ENCODE assay signal across 1 cellular context in the genomic region with DNA sequence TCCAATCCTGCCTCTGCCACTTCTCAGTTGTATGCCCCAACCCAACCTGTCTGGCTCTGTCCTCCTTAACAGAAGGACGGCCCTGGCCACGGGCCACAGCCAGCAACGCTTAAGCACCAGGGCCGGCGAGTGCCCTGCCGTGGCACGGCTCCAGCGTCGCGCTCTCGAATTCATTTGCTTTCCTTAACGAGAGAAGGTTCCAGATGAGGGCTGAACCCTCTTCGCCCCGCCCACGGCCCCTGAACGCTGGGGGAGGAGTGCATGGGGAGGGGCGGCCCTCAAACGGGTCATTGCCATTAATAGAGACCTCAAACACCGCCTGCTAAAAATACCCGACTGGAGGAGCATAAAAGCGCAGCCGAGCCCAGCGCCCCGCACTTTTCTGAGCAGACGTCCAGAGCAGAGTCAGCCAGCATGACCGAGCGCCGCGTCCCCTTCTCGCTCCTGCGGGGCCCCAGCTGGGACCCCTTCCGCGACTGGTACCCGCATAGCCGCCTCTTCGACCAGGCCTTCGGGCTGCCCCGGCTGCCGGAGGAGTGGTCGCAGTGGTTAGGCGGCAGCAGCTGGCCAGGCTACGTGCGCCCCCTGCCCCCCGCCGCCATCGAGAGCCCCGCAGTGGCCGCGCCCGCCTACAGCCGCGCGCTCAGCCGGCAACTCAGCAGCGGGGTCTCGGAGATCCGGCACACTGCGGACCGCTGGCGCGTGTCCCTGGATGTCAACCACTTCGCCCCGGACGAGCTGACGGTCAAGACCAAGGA.
TF ChIP-seq lines count a peak whose summit lies in the region.

HSPB1 (plus strand) TSS at position 375 of the 758 bp plus-strand sequence; CDS start at position 415, 40 bp downstream.

TF ChIP-seq in HepG2, 621 proteins besides CTCF, POLR2A, EP300 and RAD21 (continued from another document and continues in another):
- peak; percentile 56; the same call in 1 of the 2 replicates for TF ChIP-seq ZBTB20 (CRISPR knock-in tag; IDR thresholded peaks at IDR 0.05; ENCODE audit: borderline replicate concordance, low read depth)
- TF ChIP-seq SOX13 (IDR thresholded peaks at IDR 0.05) = no peak
- TF ChIP-seq SOX13 (CRISPR knock-in tag; conservative IDR thresholded peaks at IDR 0.05 in 1 of 2, IDR thresholded peaks at IDR 0.05 in 1 of 2) = peak in 1 of 2 experiments; percentile 28; a peak in 1 of 4 replicates
- TF ChIP-seq, protein P1, sequence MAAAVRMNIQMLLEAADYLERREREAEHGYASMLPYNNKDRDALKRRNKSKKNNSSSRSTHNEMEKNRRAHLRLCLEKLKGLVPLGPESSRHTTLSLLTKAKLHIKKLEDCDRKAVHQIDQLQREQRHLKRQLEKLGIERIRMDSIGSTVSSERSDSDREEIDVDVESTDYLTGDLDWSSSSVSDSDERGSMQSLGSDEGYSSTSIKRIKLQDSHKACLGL (CRISPR knock-in tag; IDR thresholded peaks at IDR 0.05) = 0 out of 2 replicates have a peak, but pooled peaks have one; percentile 29
- TF ChIP-seq, protein P2, sequence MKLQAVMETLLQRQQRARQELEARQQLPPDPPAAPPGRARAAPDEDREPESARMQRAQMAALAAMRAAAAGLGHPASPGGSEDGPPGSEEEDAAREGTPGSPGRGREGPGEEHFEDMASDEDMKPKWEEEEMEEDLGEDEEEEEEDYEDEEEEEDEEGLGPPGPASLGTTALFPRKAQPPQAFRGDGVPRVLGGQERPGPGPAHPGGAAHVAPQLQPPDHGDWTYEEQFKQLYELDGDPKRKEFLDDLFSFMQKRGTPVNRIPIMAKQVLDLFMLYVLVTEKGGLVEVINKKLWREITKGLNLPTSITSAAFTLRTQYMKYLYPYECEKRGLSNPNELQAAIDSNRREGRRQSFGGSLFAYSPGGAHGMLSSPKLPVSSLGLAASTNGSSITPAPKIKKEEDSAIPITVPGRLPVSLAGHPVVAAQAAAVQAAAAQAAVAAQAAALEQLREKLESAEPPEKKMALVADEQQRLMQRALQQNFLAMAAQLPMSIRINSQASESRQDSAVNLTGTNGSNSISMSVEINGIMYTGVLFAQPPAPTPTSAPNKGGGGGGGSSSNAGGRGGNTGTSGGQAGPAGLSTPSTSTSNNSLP (IDR thresholded peaks at IDR 0.05; ENCODE audit: low read depth, low read length) = no peak
- TF ChIP-seq TARDBP (CRISPR knock-in tag; IDR thresholded peaks at IDR 0.05) = 0 out of 2 replicates have a peak, but pooled peaks have one; percentile 51
- TF ChIP-seq, protein P3, sequence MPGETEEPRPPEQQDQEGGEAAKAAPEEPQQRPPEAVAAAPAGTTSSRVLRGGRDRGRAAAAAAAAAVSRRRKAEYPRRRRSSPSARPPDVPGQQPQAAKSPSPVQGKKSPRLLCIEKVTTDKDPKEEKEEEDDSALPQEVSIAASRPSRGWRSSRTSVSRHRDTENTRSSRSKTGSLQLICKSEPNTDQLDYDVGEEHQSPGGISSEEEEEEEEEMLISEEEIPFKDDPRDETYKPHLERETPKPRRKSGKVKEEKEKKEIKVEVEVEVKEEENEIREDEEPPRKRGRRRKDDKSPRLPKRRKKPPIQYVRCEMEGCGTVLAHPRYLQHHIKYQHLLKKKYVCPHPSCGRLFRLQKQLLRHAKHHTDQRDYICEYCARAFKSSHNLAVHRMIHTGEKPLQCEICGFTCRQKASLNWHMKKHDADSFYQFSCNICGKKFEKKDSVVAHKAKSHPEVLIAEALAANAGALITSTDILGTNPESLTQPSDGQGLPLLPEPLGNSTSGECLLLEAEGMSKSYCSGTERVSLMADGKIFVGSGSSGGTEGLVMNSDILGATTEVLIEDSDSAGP (CRISPR knock-in tag; IDR thresholded peaks at IDR 0.05; ENCODE audit: borderline replicate concordance) = peak; percentile 51
- peak; percentile 61; the same call in 1 of the 2 replicates for TF ChIP-seq DR1 (CRISPR knock-in tag; IDR thresholded peaks at IDR 0.05)
- TF ChIP-seq BORCS8-MEF2B (CRISPR knock-in tag; IDR thresholded peaks at IDR 0.05) = peak; percentile 64; the same call in 1 of the 2 replicates
- peak; percentile 24; the same call in 1 of the 2 replicates for TF ChIP-seq REPIN1 (CRISPR knock-in tag; IDR thresholded peaks at IDR 0.05; ENCODE audit: borderline replicate concordance, low read depth)
- TF ChIP-seq ZNF446 (CRISPR knock-in tag; IDR thresholded peaks at IDR 0.05) = peak; percentile 53; the same call in 1 of the 2 replicates
- TF ChIP-seq ZSCAN25 (CRISPR knock-in tag; IDR thresholded peaks at IDR 0.05) = peak; percentile 19; the same call in 1 of the 2 replicates
- 0 out of 2 replicates have a peak, but pooled peaks have one; percentile 34 for TF ChIP-seq IRF9 (CRISPR knock-in tag; IDR thresholded peaks at IDR 0.05; ENCODE audit: borderline replicate concordance)
- 0 out of 2 replicates have a peak, but pooled peaks have one; percentile 34 for TF ChIP-seq SNAPC2 (CRISPR knock-in tag; IDR thresholded peaks at IDR 0.05)
- 0 out of 2 replicates have a peak, but pooled peaks have one; percentile 46 for TF ChIP-seq CSRNP1 (CRISPR knock-in tag; IDR thresholded peaks at IDR 0.05)
- peak; percentile 67; the same call in 1 of the 2 replicates for TF ChIP-seq STAT6 (CRISPR knock-in tag; IDR thresholded peaks at IDR 0.05; ENCODE audit: borderline replicate concordance)
- TF ChIP-seq HDAC1 (CRISPR knock-in tag; IDR thresholded peaks at IDR 0.05) = peak; percentile 30
- peak; percentile 98 for TF ChIP-seq ZNF687 (CRISPR knock-in tag; IDR thresholded peaks at IDR 0.05)
- peak; percentile 55; the same call in 1 of the 2 replicates for TF ChIP-seq ZNF335 (CRISPR knock-in tag; IDR thresholded peaks at IDR 0.05)
- TF ChIP-seq ATF1 (CRISPR knock-in tag; IDR thresholded peaks at IDR 0.05) = no peak
- TF ChIP-seq TBX3 (IDR thresholded peaks at IDR 0.05; ENCODE audit: borderline replicate concordance) = no peak
- TF ChIP-seq NR1H2 (CRISPR knock-in tag; IDR thresholded peaks at IDR 0.05; ENCODE audit: borderline replicate concordance, low read depth) = no peak; the same call in 1 of the 2 replicates
- TF ChIP-seq PCBP1 (IDR thresholded peaks at IDR 0.05; ENCODE audit: borderline replicate concordance, low read depth, low read length) = no peak
- peak; percentile 64; the same call in 1 of the 2 replicates for TF ChIP-seq MAX (IDR thresholded peaks at IDR 0.05)
- TF ChIP-seq ZNF781 (CRISPR knock-in tag; IDR thresholded peaks at IDR 0.05; ENCODE audit: borderline replicate concordance, not compliant biosample characterization) = peak; percentile 53
- TF ChIP-seq ZNF350 (CRISPR knock-in tag; IDR thresholded peaks at IDR 0.05; ENCODE audit: borderline replicate concordance, low read depth) = peak; percentile 77; the same call in 1 of the 2 replicates
- TF ChIP-seq ARHGAP35 (CRISPR knock-in tag; IDR thresholded peaks at IDR 0.05; ENCODE audit: borderline replicate concordance) = peak; percentile 80
- TF ChIP-seq ZNF44 (CRISPR knock-in tag; IDR thresholded peaks at IDR 0.05) = no peak
- TF ChIP-seq NCOA2 (CRISPR knock-in tag; IDR thresholded peaks at IDR 0.05) = peak; percentile 43; the same call in 1 of the 2 replicates
- TF ChIP-seq ETV5 (CRISPR knock-in tag; IDR thresholded peaks at IDR 0.05; ENCODE audit: borderline replicate concordance) = peak; percentile 16; the same call in 1 of the 2 replicates
- 0 out of 2 replicates have a peak, but pooled peaks have one; percentile 15 for TF ChIP-seq ZNF280D (CRISPR knock-in tag; IDR thresholded peaks at IDR 0.05)
- TF ChIP-seq ZNF766 (CRISPR knock-in tag; IDR thresholded peaks at IDR 0.05; ENCODE audit: borderline replicate concordance) = peak; percentile 53; the same call in 1 of the 2 replicates
- TF ChIP-seq MED1 (CRISPR knock-in tag; IDR thresholded peaks at IDR 0.05) = peak; percentile 35
- TF ChIP-seq ATAD3A (CRISPR knock-in tag; IDR thresholded peaks at IDR 0.05) = no peak
- TF ChIP-seq ZNF775 (CRISPR knock-in tag; IDR thresholded peaks at IDR 0.05; ENCODE audit: borderline replicate concordance) = no peak
- peak; percentile 66; the same call in 1 of the 2 replicates for TF ChIP-seq ZNF746 (CRISPR knock-in tag; IDR thresholded peaks at IDR 0.05)
- TF ChIP-seq ARNT2 (CRISPR knock-in tag; IDR thresholded peaks at IDR 0.05; ENCODE audit: low read depth) = peak; percentile 54; the same call in 1 of the 2 replicates
- no peak for TF ChIP-seq MTA3 (CRISPR knock-in tag; IDR thresholded peaks at IDR 0.05)
- TF ChIP-seq ZNF878 (CRISPR knock-in tag; IDR thresholded peaks at IDR 0.05) = peak; percentile 31
